Comparison of ENCODE assay signal across 23 cellular contexts in genomic region chr1:30268923-30269666, GRCh38.
"Had no signal": no experiment of that assay in that cellular context is flagged by ENCODE, and none has a peak within 500 bp of the region (broad histone marks: within the 10 kb centered on the region; RNA-seq: fewer than 3 reads in every experiment).

No MANE protein-coding gene starts in this region.

- H3K27ac Mint-ChIP-seq: activated CD4-positive, alpha-beta memory T cell treated with anti-CD3 and anti-CD28 coated beads for 36 hours; activated CD4-positive, alpha-beta T cell treated with anti-CD3 and anti-CD28 coated beads, Interleukin-2, amount 10 ng/mL, durations not matched to agents 24 days and 14 days; activated naive CD8-positive, alpha-beta T cell; immature natural killer cell; naive thymus-derived CD8-positive, alpha-beta T cell; T-helper 1 cell treated with Interleukin-12 subunit alpha and Interleukin-12 subunit beta and Interleukin-4 antibody, amounts not matched to agents 30 μg/mL and 1 μg/mL, for 36 hours had no signal

- H3K36me3 ChIP-seq: cardiac muscle cell, thoracic aorta, upper lobe of left lung, WERI-Rb-1 had no signal

- H3K4me3 ChIP-seq: body of pancreas, cardiac muscle cell, thoracic aorta, upper lobe of left lung had no signal

- H3K27me3 ChIP-seq: body of pancreas, upper lobe of left lung had no signal

- H3K4me3 Mint-ChIP-seq: activated CD4-positive, alpha-beta memory T cell treated with anti-CD3 and anti-CD28 coated beads for 36 hours; activated CD4-positive, alpha-beta T cell treated with anti-CD3 and anti-CD28 coated beads, Interleukin-2, amount 10 ng/mL, durations not matched to agents 24 days and 14 days; activated naive CD8-positive, alpha-beta T cell; immature natural killer cell; naive thymus-derived CD8-positive, alpha-beta T cell; T-helper 1 cell treated with Interleukin-12 subunit alpha and Interleukin-12 subunit beta and Interleukin-4 antibody, amounts not matched to agents 30 μg/mL and 1 μg/mL, for 36 hours had no signal

- H3K9me3 ChIP-seq: body of pancreas, thoracic aorta, upper lobe of left lung had no signal

- H3K4me1 Mint-ChIP-seq: activated CD4-positive, alpha-beta T cell treated with anti-CD3 and anti-CD28 coated beads, Interleukin-2, amount 10 ng/mL, durations not matched to agents 24 days and 14 days; immature natural killer cell; naive thymus-derived CD8-positive, alpha-beta T cell had no signal

- H3K27ac ChIP-seq: body of pancreas, cardiac muscle cell, thoracic aorta, upper lobe of left lung, WERI-Rb-1 had no signal

- DNase-seq: activated CD4-positive, alpha-beta memory T cell treated with anti-CD3 and anti-CD28 coated beads for 36 hours; activated CD4-positive, alpha-beta T cell treated with anti-CD3 and anti-CD28 coated beads, Interleukin-2, amount 10 ng/mL, durations not matched to agents 24 days and 14 days; activated CD4-positive, CD25-positive, alpha-beta regulatory T cell treated with anti-CD3 and anti-CD28 coated beads, Interleukin-2, amount 50 U/mL, for 72 hours; activated effector memory CD4-positive, alpha-beta T cell treated with Interleukin-2 at 50 U/mL for 16 hours; activated naive CD4-positive, alpha-beta T cell treated with Interleukin-2 at 50 U/mL for 16 hours; anterior cingulate cortex; body of pancreas; cortex of kidney; foreskin fibroblast; hypothalamus; immature natural killer cell; naive thymus-derived CD8-positive, alpha-beta T cell; right cardiac atrium; stimulated activated naive CD4-positive, alpha-beta T cell treated with Interleukin-2 at 50 U/mL for 16 hours; SW 1271; T-helper 9 cell; upper lobe of left lung; WERI-Rb-1 had no signal

- H3K36me3 Mint-ChIP-seq: activated CD4-positive, alpha-beta memory T cell treated with anti-CD3 and anti-CD28 coated beads for 36 hours; activated naive CD8-positive, alpha-beta T cell; immature natural killer cell; naive thymus-derived CD8-positive, alpha-beta T cell had no signal

- FAIRE-seq: TTC549 had no signal

- H3K4me1 ChIP-seq: body of pancreas, upper lobe of left lung had no signal

- H3K27me3 Mint-ChIP-seq: activated CD4-positive, alpha-beta T cell treated with anti-CD3 and anti-CD28 coated beads, Interleukin-2, amount 10 ng/mL, durations not matched to agents 24 days and 14 days had no signal

- H3K9me3 Mint-ChIP-seq: activated CD4-positive, alpha-beta memory T cell treated with anti-CD3 and anti-CD28 coated beads for 36 hours; activated CD4-positive, alpha-beta T cell treated with anti-CD3 and anti-CD28 coated beads, Interleukin-2, amount 10 ng/mL, durations not matched to agents 24 days and 14 days; immature natural killer cell; naive thymus-derived CD8-positive, alpha-beta T cell; T-helper 1 cell treated with Interleukin-12 subunit alpha and Interleukin-12 subunit beta and Interleukin-4 antibody, amounts not matched to agents 30 μg/mL and 1 μg/mL, for 36 hours had no signal
